Comparison of ENCODE assay signal across 2 cellular contexts in the genomic region with DNA sequence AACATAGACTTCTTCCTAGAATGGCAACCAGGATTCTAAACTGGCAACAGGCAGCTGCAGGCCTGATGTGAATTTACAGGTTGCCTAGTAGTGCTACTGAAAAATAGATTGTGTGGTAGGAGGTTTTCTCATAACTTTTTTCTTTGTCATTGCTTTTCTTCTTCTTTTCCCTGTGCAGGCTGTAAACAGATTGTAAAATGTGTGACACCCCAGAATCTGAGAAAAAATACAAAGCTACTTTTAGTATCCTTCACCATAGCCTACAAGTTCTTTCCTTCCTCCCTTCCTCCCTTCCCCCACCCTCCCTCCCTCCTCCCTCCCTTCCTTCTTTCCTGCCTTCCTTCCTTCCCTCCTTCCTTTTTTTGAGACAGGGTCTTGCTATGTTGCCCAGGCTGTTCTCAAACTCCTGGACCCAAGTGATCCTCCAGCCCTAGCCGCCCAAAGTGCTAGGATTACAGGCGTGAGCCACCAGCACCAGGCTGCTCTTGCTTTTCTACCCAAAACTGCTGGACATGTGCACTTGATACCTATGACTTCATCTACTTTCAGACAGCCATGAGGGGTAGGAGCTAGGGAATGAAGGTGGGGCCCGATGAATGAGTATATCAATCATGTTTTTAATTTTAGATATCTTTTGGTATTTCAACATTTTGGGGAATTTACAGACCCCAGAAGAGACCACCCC.
A peak's percentile ranks its signal among the peaks of the same experiment; 100 is the strongest.
TF ChIP-seq lines count a peak whose summit lies in the region.

No MANE protein-coding gene starts in this region.

TF ChIP-seq in HepG2, 621 proteins besides CTCF, POLR2A, EP300 and RAD21:
- TF ChIP-seq ZFP62 (CRISPR knock-in tag; IDR thresholded peaks at IDR 0.05): no peak
- TF ChIP-seq HNRNPK (IDR thresholded peaks at IDR 0.05; ENCODE audit: low read depth, low read length, poor library complexity, severe bottlenecking): peak; percentile 88

TF ChIP-seq in K562, 482 proteins besides CTCF, POLR2A, EP300 and RAD21:
- TF ChIP-seq ZNF668 (CRISPR knock-in tag; IDR thresholded peaks at IDR 0.05): no peak
- TF ChIP-seq, protein P1, sequence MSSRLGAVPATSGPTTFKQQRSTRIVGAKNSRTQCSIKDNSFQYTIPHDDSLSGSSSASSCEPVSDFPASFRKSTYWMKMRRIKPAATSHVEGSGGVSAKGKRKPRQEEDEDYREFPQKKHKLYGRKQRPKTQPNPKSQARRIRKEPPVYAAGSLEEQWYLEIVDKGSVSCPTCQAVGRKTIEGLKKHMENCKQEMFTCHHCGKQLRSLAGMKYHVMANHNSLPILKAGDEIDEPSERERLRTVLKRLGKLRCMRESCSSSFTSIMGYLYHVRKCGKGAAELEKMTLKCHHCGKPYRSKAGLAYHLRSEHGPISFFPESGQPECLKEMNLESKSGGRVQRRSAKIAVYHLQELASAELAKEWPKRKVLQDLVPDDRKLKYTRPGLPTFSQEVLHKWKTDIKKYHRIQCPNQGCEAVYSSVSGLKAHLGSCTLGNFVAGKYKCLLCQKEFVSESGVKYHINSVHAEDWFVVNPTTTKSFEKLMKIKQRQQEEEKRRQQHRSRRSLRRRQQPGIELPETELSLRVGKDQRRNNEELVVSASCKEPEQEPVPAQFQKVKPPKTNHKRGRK (tag; IDR thresholded peaks at IDR 0.05): peak; percentile 42
- TF ChIP-seq RBM25 (IDR thresholded peaks at IDR 0.05; ENCODE audit: low read depth, low read length, severe bottlenecking): peak; percentile 15
- TF ChIP-seq, protein P2, sequence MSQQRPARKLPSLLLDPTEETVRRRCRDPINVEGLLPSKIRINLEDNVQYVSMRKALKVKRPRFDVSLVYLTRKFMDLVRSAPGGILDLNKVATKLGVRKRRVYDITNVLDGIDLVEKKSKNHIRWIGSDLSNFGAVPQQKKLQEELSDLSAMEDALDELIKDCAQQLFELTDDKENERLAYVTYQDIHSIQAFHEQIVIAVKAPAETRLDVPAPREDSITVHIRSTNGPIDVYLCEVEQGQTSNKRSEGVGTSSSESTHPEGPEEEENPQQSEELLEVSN (IDR thresholded peaks at IDR 0.05; ENCODE audit: borderline replicate concordance in 1 of 2, extremely low read depth in 1 of 2, insufficient read depth in 1 of 2, insufficient read length in 1 of 2, low read depth in 1 of 2, low read length in 1 of 2, poor library complexity in 1 of 2, severe bottlenecking in 1 of 2): peak in 1 of 2 experiments; percentile 17
- peak; percentile 73 for TF ChIP-seq ZNF121 (CRISPR knock-in tag; conservative IDR thresholded peaks at IDR 0.05)
- TF ChIP-seq GTF2F1 (IDR thresholded peaks at IDR 0.05; ENCODE audit: low read depth, low read length): no peak
- TF ChIP-seq PCBP2 (IDR thresholded peaks at IDR 0.05; ENCODE audit: low read depth, low read length, poor library complexity, severe bottlenecking): peak; percentile 73
- TF ChIP-seq, protein P3, sequence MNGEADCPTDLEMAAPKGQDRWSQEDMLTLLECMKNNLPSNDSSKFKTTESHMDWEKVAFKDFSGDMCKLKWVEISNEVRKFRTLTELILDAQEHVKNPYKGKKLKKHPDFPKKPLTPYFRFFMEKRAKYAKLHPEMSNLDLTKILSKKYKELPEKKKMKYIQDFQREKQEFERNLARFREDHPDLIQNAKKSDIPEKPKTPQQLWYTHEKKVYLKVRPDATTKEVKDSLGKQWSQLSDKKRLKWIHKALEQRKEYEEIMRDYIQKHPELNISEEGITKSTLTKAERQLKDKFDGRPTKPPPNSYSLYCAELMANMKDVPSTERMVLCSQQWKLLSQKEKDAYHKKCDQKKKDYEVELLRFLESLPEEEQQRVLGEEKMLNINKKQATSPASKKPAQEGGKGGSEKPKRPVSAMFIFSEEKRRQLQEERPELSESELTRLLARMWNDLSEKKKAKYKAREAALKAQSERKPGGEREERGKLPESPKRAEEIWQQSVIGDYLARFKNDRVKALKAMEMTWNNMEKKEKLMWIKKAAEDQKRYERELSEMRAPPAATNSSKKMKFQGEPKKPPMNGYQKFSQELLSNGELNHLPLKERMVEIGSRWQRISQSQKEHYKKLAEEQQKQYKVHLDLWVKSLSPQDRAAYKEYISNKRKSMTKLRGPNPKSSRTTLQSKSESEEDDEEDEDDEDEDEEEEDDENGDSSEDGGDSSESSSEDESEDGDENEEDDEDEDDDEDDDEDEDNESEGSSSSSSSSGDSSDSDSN (IDR thresholded peaks at IDR 0.05; ENCODE audit: borderline replicate concordance in 1 of 2, low read depth in 2 of 2, low read length in 2 of 2): no peak
- no peak for TF ChIP-seq PRMT5 (CRISPR knock-in tag; IDR thresholded peaks at IDR 0.05)
- TF ChIP-seq ARID1B (IDR thresholded peaks at IDR 0.05): no peak
- TF ChIP-seq, protein P4, sequence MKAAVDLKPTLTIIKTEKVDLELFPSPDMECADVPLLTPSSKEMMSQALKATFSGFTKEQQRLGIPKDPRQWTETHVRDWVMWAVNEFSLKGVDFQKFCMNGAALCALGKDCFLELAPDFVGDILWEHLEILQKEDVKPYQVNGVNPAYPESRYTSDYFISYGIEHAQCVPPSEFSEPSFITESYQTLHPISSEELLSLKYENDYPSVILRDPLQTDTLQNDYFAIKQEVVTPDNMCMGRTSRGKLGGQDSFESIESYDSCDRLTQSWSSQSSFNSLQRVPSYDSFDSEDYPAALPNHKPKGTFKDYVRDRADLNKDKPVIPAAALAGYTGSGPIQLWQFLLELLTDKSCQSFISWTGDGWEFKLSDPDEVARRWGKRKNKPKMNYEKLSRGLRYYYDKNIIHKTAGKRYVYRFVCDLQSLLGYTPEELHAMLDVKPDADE (conservative IDR thresholded peaks at IDR 0.05; ENCODE audit: control insufficient read depth, low read depth, low read length): no peak
- TF ChIP-seq PCBP1 (IDR thresholded peaks at IDR 0.05; ENCODE audit: low read depth, low read length, poor library complexity, severe bottlenecking): peak; percentile 69
- TF ChIP-seq HNRNPK (IDR thresholded peaks at IDR 0.05; ENCODE audit: low read depth, low read length, poor library complexity, severe bottlenecking): peak; percentile 57
- TF ChIP-seq, protein P5, sequence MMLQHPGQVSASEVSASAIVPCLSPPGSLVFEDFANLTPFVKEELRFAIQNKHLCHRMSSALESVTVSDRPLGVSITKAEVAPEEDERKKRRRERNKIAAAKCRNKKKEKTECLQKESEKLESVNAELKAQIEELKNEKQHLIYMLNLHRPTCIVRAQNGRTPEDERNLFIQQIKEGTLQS (IDR thresholded peaks at IDR 0.05): 0 out of 2 replicates have a peak, but pooled peaks have one; percentile 6
- TF ChIP-seq, protein P5 (CRISPR knock-in tag; conservative IDR thresholded peaks at IDR 0.05): no peak
- TF ChIP-seq ZNF507 (tag; conservative IDR thresholded peaks at IDR 0.05): no peak
